ENCODE assay signal across 8 cellular contexts in genomic region chr3:160941885-160942494, GRCh38.
A peak's percentile ranks its signal among the peaks of the same experiment; 100 is the strongest.
DNase-seq lines count a peak whose midpoint lies in the region; ATAC-seq and TF ChIP-seq lines count a peak whose summit lies in the region.

No MANE protein-coding gene starts in this region.

- DNase-seq in T-helper 2 cell treated with Interferon-gamma antibody and Interleukin-4, amounts not matched to agents 5 μg/mL and 100 μg/mL, for 36 hours (ENCODE audit: low spot score), result peak; percentile 24
- DNase-seq in cardiac fibroblast (ENCODE audit: low read depth in 2 of 2), result peak; percentile 79 to 83
- DNase-seq in stimulated activated CD8-positive, alpha-beta memory T cell treated with anti-CD3 and anti-CD28 coated beads, Interleukin-12 subunit alpha, Interleukin-12 subunit beta, amount 100 ng/mL, for 24 hours (ENCODE audit: extremely low read depth), result peak; percentile 11
- DNase-seq in DMS 273 (lab: John Stamatoyannopoulos, UW; ENCODE audit: unreplicated experiment), result no peak
- DNase-seq in NK-92 treated with Interleukin-12 subunit alpha and Interleukin-12 subunit beta, amount 100 ng/mL, for 24 hours (lab: John Stamatoyannopoulos, UW), result no peak

- H3K9ac ChIP-seq in liver (ENCODE audit: low read depth in 1 of 2, low read length in 2 of 2), result no peak overlapping the region

- peak; percentile 77 for TF ChIP-seq CTCF in cardiac fibroblast (IDR thresholded peaks at IDR 0.05; ENCODE audit: low read depth, low read length)
- TF ChIP-seq CTCF in liver (IDR thresholded peaks at IDR 0.05; ENCODE audit: low read depth, low read length, missing input control), result peak; percentile 96

- H3K27ac ChIP-seq in liver (ENCODE audit: low read depth in 1 of 2, low read length in 2 of 2), result no peak overlapping the region

- H3K36me3 Mint-ChIP-seq in T-helper 2 cell treated with Interferon-gamma antibody and Interleukin-4, amounts not matched to agents 5 μg/mL and 100 μg/mL, for 36 hours (ENCODE audit: low read depth), result no peaks in the 10 kb centered on the region

- peaks cover 5% of the 10 kb centered on the region for H3K27me3 Mint-ChIP-seq in T-helper 2 cell treated with Interferon-gamma antibody and Interleukin-4, amounts not matched to agents 5 μg/mL and 100 μg/mL, for 36 hours (ENCODE audit: low read depth)

- 29% methylated on average over 5 of the region's 5 CpGs for WGBS in liver

- H3K36me3 ChIP-seq in liver (ENCODE audit: control insufficient read depth in 4 of 4, insufficient read depth in 3 of 4, low read depth in 1 of 4, low read length in 3 of 4), result no peaks in the 10 kb centered on the region

- H3K27ac Mint-ChIP-seq in T-helper 2 cell treated with Interferon-gamma antibody and Interleukin-4, amounts not matched to agents 5 μg/mL and 100 μg/mL, for 36 hours, result no peak overlapping the region

- H3K27me3 ChIP-seq in liver (ENCODE audit: control insufficient read depth in 4 of 4, insufficient read depth in 4 of 4, low read length in 3 of 4), result no peaks in the 10 kb centered on the region

- H3K4me3 ChIP-seq in cardiac fibroblast (replicated peaks in 1 of 2; ENCODE audit: low read depth in 2 of 2, low read length in 2 of 2) (no peak overlapping the region), liver (ENCODE audit: low read depth in 1 of 3, low read length in 3 of 3) (no peak overlapping the region)

- no peaks in the 10 kb centered on the region for H3K9me3 ChIP-seq in liver (ENCODE audit: control insufficient read depth in 4 of 4, low read length in 3 of 4)

- peak; percentile 97 for TF ChIP-seq RAD21 in liver (IDR thresholded peaks at IDR 0.05)

- peaks cover 3 to 11% (median 6%) of the 10 kb centered on the region in 4 donors for H3K4me1 ChIP-seq in liver (ENCODE audit: control insufficient read depth in 4 of 4, insufficient read depth in 4 of 4, low read length in 3 of 4)

- peaks cover 3% of the 10 kb centered on the region for H3K4me1 Mint-ChIP-seq in T-helper 2 cell treated with Interferon-gamma antibody and Interleukin-4, amounts not matched to agents 5 μg/mL and 100 μg/mL, for 36 hours (ENCODE audit: low read depth)

- ATAC-seq in GM19023 (IDR thresholded peaks at IDR 0.05; ENCODE audit: unreplicated experiment) (peak; percentile 96), HG03103 (IDR thresholded peaks at IDR 0.05; ENCODE audit: low read depth, unreplicated experiment) (peak; percentile 85)

- no peaks in the 10 kb centered on the region for H3K9me3 Mint-ChIP-seq in T-helper 2 cell treated with Interferon-gamma antibody and Interleukin-4, amounts not matched to agents 5 μg/mL and 100 μg/mL, for 36 hours

- no peak overlapping the region for H3K4me3 Mint-ChIP-seq in T-helper 2 cell treated with Interferon-gamma antibody and Interleukin-4, amounts not matched to agents 5 μg/mL and 100 μg/mL, for 36 hours

TF ChIP-seq in liver, 16 proteins besides CTCF, POLR2A, EP300 and RAD21:
- no peak for TF ChIP-seq GABPA (IDR thresholded peaks at IDR 0.05 in 1 of 2, conservative IDR thresholded peaks at IDR 0.05 in 1 of 2)
- TF ChIP-seq RXRA (IDR thresholded peaks at IDR 0.05), result peak in 1 of 2 donors; percentile 14
- no peak for TF ChIP-seq HNF4A (conservative IDR thresholded peaks at IDR 0.05)
- no peak for TF ChIP-seq JUND (IDR thresholded peaks at IDR 0.05)
- peak; percentile 24 for TF ChIP-seq REST (IDR thresholded peaks at IDR 0.05)

Comparison
In these comparisons a context has a peak if more than half of its experiments do, and no peak if none do; other contexts are left out.
1. DNase-seq: peak in T-helper 2 cell treated with Interferon-gamma antibody and Interleukin-4, amounts not matched to agents 5 μg/mL and 100 μg/mL, for 36 hours (single experiment), cardiac fibroblast (2 of 2) and stimulated activated CD8-positive, alpha-beta memory T cell treated with anti-CD3 and anti-CD28 coated beads, Interleukin-12 subunit alpha, Interleukin-12 subunit beta, amount 100 ng/mL, for 24 hours (single experiment); none in DMS 273 (single experiment) and NK-92 treated with Interleukin-12 subunit alpha and Interleukin-12 subunit beta, amount 100 ng/mL, for 24 hours (single experiment).